In the genomic region with DNA sequence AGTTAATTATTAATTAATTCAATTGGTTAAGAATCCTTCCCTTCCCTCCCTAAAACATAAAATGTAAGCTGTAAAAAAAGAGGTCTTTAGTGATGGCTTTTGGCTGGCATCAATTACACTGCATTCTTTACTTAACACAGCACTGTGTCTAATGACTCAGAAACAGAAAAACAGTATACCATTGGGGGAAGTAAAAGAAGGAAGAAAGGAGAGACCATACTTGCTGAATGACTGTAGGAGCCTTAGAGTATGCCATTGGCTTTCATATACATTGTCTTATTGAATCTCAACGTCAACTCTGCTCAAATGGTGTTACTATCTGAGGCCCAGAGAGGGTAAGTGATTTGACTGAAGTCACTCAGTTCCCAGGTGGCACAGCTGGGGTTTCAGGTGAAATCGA, we compare ENCODE assay signal across 11 cellular contexts. TPM values are rescaled to one million over a fixed set of nuclear protein-coding genes. Genes with fewer than 3 reads are reported as not detected.
A peak's percentile ranks its signal among the peaks of the same experiment; 100 is the strongest.
DNase-seq lines count a peak whose midpoint lies in the region; ATAC-seq, FAIRE-seq and TF ChIP-seq lines count a peak whose summit lies in the region.
"Had no signal": no experiment of that assay in that cellular context is flagged by ENCODE, and none has a peak within 500 bp of the region (broad histone marks: within the 10 kb centered on the region; RNA-seq: fewer than 3 reads in every experiment).

No MANE protein-coding gene starts in this region.

- peaks cover 0 to 3% of the 10 kb centered on the region in 2 donors for H3K27me3 Mint-ChIP-seq in CD4-positive, alpha-beta memory T cell

- H3K27me3 ChIP-seq in OCI-LY3 (ENCODE audit: low read depth, low read length) (no peaks in the 10 kb centered on the region), small intestine (ENCODE audit: control insufficient read depth in 2 of 2, insufficient read depth in 2 of 2, low read length in 2 of 2) (no peaks in the 10 kb centered on the region)
- no peaks in the 10 kb centered on the region for H3K27me3 ChIP-seq in CD4-positive, alpha-beta memory T cell (ENCODE audit: insufficient read depth, low read length)
- H3K27me3 ChIP-seq: SJSA1 had no signal

- WGBS in small intestine, 3 donors, result 19 to 51% (median 38%) methylated on average over 2 of the region's 2 CpGs

- H3K36me3 Mint-ChIP-seq in CD4-positive, alpha-beta memory T cell, result no peaks in the 10 kb centered on the region

- intact Hi-C loops in CD4-positive, alpha-beta memory T cell (cut with micrococcal nuclease), result no loop called here

- H3K4me1 ChIP-seq in OCI-LY3 (ENCODE audit: low read length), result peaks cover 26% of the 10 kb centered on the region
- H3K4me1 ChIP-seq in small intestine (ENCODE audit: control insufficient read depth in 2 of 2, insufficient read depth in 1 of 2, low read depth in 1 of 2, low read length in 1 of 2), result peaks cover 0 to 2% of the 10 kb centered on the region in 2 donors
- H3K4me1 ChIP-seq in CD4-positive, alpha-beta memory T cell (ENCODE audit: insufficient read depth, low read length), result no peaks in the 10 kb centered on the region
- H3K4me1 ChIP-seq: SJSA1 had no signal

- H4K20me1 ChIP-seq in OCI-LY3 (ENCODE audit: insufficient read depth, low read length), result no peaks in the 10 kb centered on the region

- peak; percentile 41 to 43 for ATAC-seq in activated CD4-positive, CD25-positive, alpha-beta regulatory T cell treated with anti-CD3 and anti-CD28 coated beads, Interleukin-2, amount 50 U/mL, for 24 hours
- peak; percentile 87 for ATAC-seq in HG02970 (IDR thresholded peaks at IDR 0.05; ENCODE audit: low FRiP score, unreplicated experiment)
- ATAC-seq: HCT116 had no signal

- no peaks in the 10 kb centered on the region for H3K4me1 Mint-ChIP-seq in CD4-positive, alpha-beta memory T cell

- no peak for TF ChIP-seq CTCF in OCI-LY3 (IDR thresholded peaks at IDR 0.05; ENCODE audit: low read depth, low read length)
- no peak for TF ChIP-seq CTCF in D721Med (IDR thresholded peaks at IDR 0.05; ENCODE audit: insufficient read depth, missing control alignments)

- no peak for DNase-seq in activated CD4-positive, CD25-positive, alpha-beta regulatory T cell treated with anti-CD3 and anti-CD28 coated beads, Interleukin-2, amount 50 U/mL, for 72 hours
- peak; percentile 5 for DNase-seq in small intestine
- no peak for DNase-seq in CD4-positive, alpha-beta memory T cell
- no peak for DNase-seq in D721Med (ENCODE audit: insufficient read length, low spot score)
- DNase-seq in KG1 (lab: John Stamatoyannopoulos, UW), result no peak
- DNase-seq: left cardiac atrium had no signal

- H2AFZ ChIP-seq in OCI-LY3 (ENCODE audit: low read depth, low read length), result no peak overlapping the region

- H3K9me3 ChIP-seq in OCI-LY3 (ENCODE audit: insufficient read depth, low read length), result no peaks in the 10 kb centered on the region
- no peaks in the 10 kb centered on the region for H3K9me3 ChIP-seq in small intestine (ENCODE audit: control insufficient read depth, low read depth)
- H3K9me3 ChIP-seq in CD4-positive, alpha-beta memory T cell (ENCODE audit: control insufficient read depth in 1 of 2, low read length in 2 of 2), result no peaks in the 10 kb centered on the region
- H3K9me3 ChIP-seq: SJSA1 had no signal

- H3K36me3 ChIP-seq in OCI-LY3 (replicated peaks; ENCODE audit: low read depth, low read length) (no peaks in the 10 kb centered on the region), small intestine (ENCODE audit: control insufficient read depth in 2 of 2, insufficient read depth in 2 of 2, low read length in 2 of 2) (no peaks in the 10 kb centered on the region)
- no peaks in the 10 kb centered on the region for H3K36me3 ChIP-seq in CD4-positive, alpha-beta memory T cell (ENCODE audit: insufficient read depth, low read length)
- H3K36me3 ChIP-seq: SJSA1 had no signal

- H3K4me3 ChIP-seq in OCI-LY3 (ENCODE audit: low read length), result peak overlapping the region; percentile 59
- no peak overlapping the region for H3K4me3 ChIP-seq in small intestine (ENCODE audit: low read depth in 1 of 2, low read length in 2 of 2)
- H3K4me3 ChIP-seq in CD4-positive, alpha-beta memory T cell (ENCODE audit: low read length in 2 of 2), result no peak overlapping the region
- H3K4me3 ChIP-seq: SJSA1 had no signal

- H3K9ac ChIP-seq in OCI-LY3 (ENCODE audit: low read length), result peak overlapping the region; percentile 37; the same call in 1 of the 2 replicates

- no peak overlapping the region for H3K4me3 Mint-ChIP-seq in CD4-positive, alpha-beta memory T cell

- no peaks in the 10 kb centered on the region for H3K79me2 ChIP-seq in OCI-LY3 (ENCODE audit: low read length)

- POLR2A ChIA-PET in CD4-positive, alpha-beta memory T cell (lab: Charles Lee; ENCODE audit: partially characterized antibody), result no interaction called here

- peak overlapping the region; percentile 92 for H3K27ac ChIP-seq in OCI-LY3 (ENCODE audit: low read length)
- H3K27ac ChIP-seq in small intestine (ENCODE audit: low read depth in 1 of 2, low read length in 1 of 2), result no peak overlapping the region
- no peak overlapping the region for H3K27ac ChIP-seq in CD4-positive, alpha-beta memory T cell (ENCODE audit: low read depth, low read length)
- H3K27ac ChIP-seq: SJSA1 had no signal

- no peaks in the 10 kb centered on the region for H3K9me3 Mint-ChIP-seq in CD4-positive, alpha-beta memory T cell

- H3K27ac Mint-ChIP-seq in CD4-positive, alpha-beta memory T cell, result no peak overlapping the region

- H3K4me2 ChIP-seq in OCI-LY3 (ENCODE audit: low read length), result peak overlapping the region; percentile 74

- CTCF ChIA-PET in CD4-positive, alpha-beta memory T cell (lab: Charles Lee; ENCODE audit: partially characterized antibody), result no interaction called here

- FAIRE-seq in small intestine (lab: Jason Lieb, UNC) (no peak), D721Med (lab: Jason Lieb, UNC) (no peak)

RNA-seq across cellular contexts. Expression of a gene that starts 18.4 kb away (rescaled TPM):
- polyA plus RNA-seq in small intestine, result 10 to 100 TPM; 21.1 to 39.5 (median 23.5) TPM
- total RNA-seq in CD4-positive, alpha-beta memory T cell, result 100 to 1,000 TPM; 114 to 118 TPM
- 10 to 100 TPM; 37.1 to 50.8 TPM for polyA plus RNA-seq in CD4-positive, alpha-beta memory T cell
